Comparison of ENCODE assay signal across 19 cellular contexts in the genomic region with DNA sequence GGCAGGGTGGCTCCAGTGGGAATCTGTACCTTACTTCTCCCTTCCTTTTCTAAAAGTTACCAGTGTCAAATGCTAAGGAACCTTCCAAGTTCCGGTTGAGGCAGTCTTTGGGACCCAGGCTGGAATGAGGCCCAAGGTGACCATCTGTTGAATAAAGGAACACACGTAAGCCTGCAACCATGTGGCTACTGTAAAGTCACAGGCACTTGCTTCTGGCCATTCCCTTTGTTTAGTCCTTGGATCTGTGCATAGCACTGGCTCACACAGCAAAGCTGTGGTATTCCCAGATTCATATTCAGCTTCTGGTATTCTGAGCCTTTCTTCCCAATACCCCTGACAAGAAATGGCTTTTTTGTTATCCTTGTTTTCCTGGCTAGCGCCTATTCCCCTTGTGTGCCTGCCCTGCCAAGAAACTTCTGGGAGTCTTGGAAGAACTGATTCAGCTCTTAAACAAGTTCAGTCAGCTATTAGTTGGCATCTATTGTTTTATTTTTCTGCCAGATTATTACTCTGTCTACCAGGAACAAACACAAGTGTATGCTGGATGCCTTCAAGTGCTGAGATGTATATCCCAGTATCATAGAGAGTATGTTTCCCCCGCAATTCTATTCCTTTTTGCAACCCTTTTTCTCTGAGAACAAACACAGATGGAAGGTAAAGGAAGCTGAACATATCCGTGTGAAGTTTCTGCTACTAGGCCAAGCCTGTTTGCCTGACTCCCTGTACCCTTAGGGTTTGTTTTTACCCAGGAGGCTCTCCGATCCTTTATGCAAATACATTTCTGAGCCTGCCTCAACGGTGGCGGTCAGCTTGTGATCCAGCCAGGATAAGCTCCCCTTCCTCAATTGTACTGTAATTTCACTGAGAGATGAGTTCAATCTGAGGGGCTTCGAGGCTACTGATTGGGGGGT. TPM values are rescaled to one million over a fixed set of nuclear protein-coding genes. Genes with fewer than 3 reads are reported as not detected.
DNase-seq lines count a peak whose midpoint lies in the region; ATAC-seq, FAIRE-seq and TF ChIP-seq lines count a peak whose summit lies in the region.
"Had no signal": no experiment of that assay in that cellular context is flagged by ENCODE, and none has a peak within 500 bp of the region (broad histone marks: within the 10 kb centered on the region; RNA-seq: fewer than 3 reads in every experiment).

No MANE protein-coding gene starts in this region.

- peaks cover 42% of the 10 kb centered on the region for H3K4me1 Mint-ChIP-seq in neural progenitor cell
- H3K4me1 Mint-ChIP-seq: stimulated activated effector memory CD8-positive, alpha-beta T cell treated with anti-CD3 and anti-CD28 coated beads, Interleukin-12 subunit alpha, Interleukin-12 subunit beta, amount 100 ng/mL, for 72 hours had no signal

- H3K36me3 ChIP-seq in K562 (ENCODE audit: control insufficient read depth, insufficient read depth, low read length), result no peaks in the 10 kb centered on the region
- no peaks in the 10 kb centered on the region for H3K36me3 ChIP-seq in neural progenitor cell
- H3K36me3 ChIP-seq: BE2C, heart right ventricle had no signal

- CTCF ChIA-PET in K562 (lab: Yijun Ruan, JAX; ENCODE audit: low intra/inter-chr PET ratio), result no interaction called here

- TSS peak; percentile 100 for BruUV-seq in K562 (replicated peaks; lab: Mats Ljungman, UMichigan)

- no peak for TF ChIP-seq RAD21 in K562 (CRISPR knock-in tag; conservative IDR thresholded peaks at IDR 0.05 in 1 of 2, IDR thresholded peaks at IDR 0.05 in 1 of 2)

- WGBS in K562 (ENCODE audit: insufficient coverage, low coverage, missing lambda C conversion rate), result 0% methylated on average over 9 of the region's 9 CpGs
- 63% methylated on average over 9 of the region's 9 CpGs for WGBS in right cardiac atrium

- H3K27me3 ChIP-seq in K562 (ENCODE audit: control insufficient read depth in 2 of 2, insufficient read depth in 2 of 2, low read length in 2 of 2), result peaks cover 0 to 11% of the 10 kb centered on the region in 2 experiments; a peak in 2 of 5 replicates
- no peaks in the 10 kb centered on the region for H3K27me3 ChIP-seq in right cardiac atrium (ENCODE audit: control insufficient read depth, insufficient read depth)
- H3K27me3 ChIP-seq in neural progenitor cell, result no peaks in the 10 kb centered on the region
- H3K27me3 ChIP-seq: BE2C, heart right ventricle had no signal

- no peaks in the 10 kb centered on the region for H3K9me3 ChIP-seq in K562 (replicated peaks; ENCODE audit: control insufficient read depth, insufficient read depth, low read depth, low read length)
- H3K9me3 ChIP-seq in right cardiac atrium (ENCODE audit: control insufficient read depth, low read length), result no peaks in the 10 kb centered on the region
- no peaks in the 10 kb centered on the region for H3K9me3 ChIP-seq in neural progenitor cell (ENCODE audit: low read depth)
- H3K9me3 ChIP-seq: BE2C, heart right ventricle had no signal

- ATAC-seq in K562 (peak; percentile 86), right cardiac atrium (peak; percentile 39 to 84), sciatic nerve (peak; percentile 81), HG02938 (IDR thresholded peaks at IDR 0.05; ENCODE audit: unreplicated experiment) (no peak)
- ATAC-seq: stimulated activated effector memory CD8-positive, alpha-beta T cell treated with anti-CD3 and anti-CD28 coated beads, Interleukin-12 subunit alpha, Interleukin-12 subunit beta, amount 100 ng/mL, for 72 hours had no signal

- POLR2A ChIA-PET in K562 (lab: Yijun Ruan, JAX), result interaction anchor here (0.6 to 1.2 kb wide), 4 partner anchors 11 to 1193 kb away, joined by 3 to 5 read pairs (median 4); no protein-coding TSS in a partner anchor

- H3K36me3 Mint-ChIP-seq in neural progenitor cell, result no peaks in the 10 kb centered on the region
- H3K36me3 Mint-ChIP-seq: stimulated activated effector memory CD8-positive, alpha-beta T cell treated with anti-CD3 and anti-CD28 coated beads, Interleukin-12 subunit alpha, Interleukin-12 subunit beta, amount 100 ng/mL, for 72 hours had no signal

- H3K4me2 ChIP-seq in K562 (ENCODE audit: insufficient read depth, low read length), result no peak overlapping the region
- H3K4me2 ChIP-seq in neural progenitor cell, result no peak overlapping the region

- no peaks in the 10 kb centered on the region for H3K9me3 Mint-ChIP-seq in neural progenitor cell
- H3K9me3 Mint-ChIP-seq: activated T-cell treated with anti-CD3 and anti-CD28 coated beads, Interleukin-2, amount 50 U/mL, for 24 hours; stimulated activated effector memory CD8-positive, alpha-beta T cell treated with anti-CD3 and anti-CD28 coated beads, Interleukin-12 subunit alpha, Interleukin-12 subunit beta, amount 100 ng/mL, for 72 hours had no signal

- intact Hi-C loops in K562 (cut with micrococcal nuclease) (no loop called here), right cardiac atrium (cut with DNase I) (no loop called here), sciatic nerve (cut with DNase I) (no loop called here)

- H3K9ac ChIP-seq in K562 (ENCODE audit: insufficient read depth in 1 of 2, low read depth in 2 of 2, low read length in 2 of 2), result no peak overlapping the region
- H3K9ac ChIP-seq in neural progenitor cell, result no peak overlapping the region

- no peak for TF ChIP-seq EP300 in K562 (IDR thresholded peaks at IDR 0.05; ENCODE audit: low read length)

- H3K27ac Mint-ChIP-seq in neural progenitor cell, result no peak overlapping the region
- H3K27ac Mint-ChIP-seq: activated T-cell treated with anti-CD3 and anti-CD28 coated beads, Interleukin-2, amount 50 U/mL, for 24 hours; stimulated activated effector memory CD8-positive, alpha-beta T cell treated with anti-CD3 and anti-CD28 coated beads, Interleukin-12 subunit alpha, Interleukin-12 subunit beta, amount 100 ng/mL, for 72 hours had no signal

- FAIRE-seq in GM12892 (lab: Jason Lieb, UNC), result no peak
- peak; percentile 6 for FAIRE-seq in K562 (lab: Jason Lieb, UNC)

- in situ Hi-C loops in K562 (cut with MboI), result no loop called here

- TF ChIP-seq POLR2A in GM12892 (IDR thresholded peaks at IDR 0.05; ENCODE audit: low read depth, low read length) (peak; percentile 53), K562 (conservative IDR thresholded peaks at IDR 0.05) (peak; percentile 98)

- TF ChIP-seq CTCF in K562 (IDR thresholded peaks at IDR 0.05 in 2 of 3, conservative IDR thresholded peaks at IDR 0.05 in 1 of 3; ENCODE audit: insufficient read depth in 2 of 3, low read depth in 1 of 3, low read length in 3 of 3) (no peak), neural progenitor cell (IDR thresholded peaks at IDR 0.05) (no peak)

- H3K9me1 ChIP-seq in K562 (ENCODE audit: control insufficient read depth, insufficient read depth, low read length), result no peaks in the 10 kb centered on the region

- H3K4me3 Mint-ChIP-seq in neural progenitor cell, result no peak overlapping the region
- H3K4me3 Mint-ChIP-seq: activated T-cell treated with anti-CD3 and anti-CD28 coated beads, Interleukin-2, amount 50 U/mL, for 24 hours; stimulated activated effector memory CD8-positive, alpha-beta T cell treated with anti-CD3 and anti-CD28 coated beads, Interleukin-12 subunit alpha, Interleukin-12 subunit beta, amount 100 ng/mL, for 72 hours had no signal

- H3K4me1 ChIP-seq in K562 (replicated peaks in 1 of 2; ENCODE audit: control insufficient read depth in 2 of 2, insufficient read depth in 2 of 2, low read length in 2 of 2), result no peaks in the 10 kb centered on the region; a peak in 1 of 5 replicates
- H3K4me1 ChIP-seq in right cardiac atrium (ENCODE audit: control insufficient read depth, insufficient read depth, low read length), result no peaks in the 10 kb centered on the region
- H3K4me1 ChIP-seq in neural progenitor cell, result peaks cover 8% of the 10 kb centered on the region
- H3K4me1 ChIP-seq: BE2C had no signal

- H2AFZ ChIP-seq in K562 (ENCODE audit: low read depth, low read length), result 0 out of 2 replicates have a peak overlapping the region, but pooled peaks have one; percentile 32
- no peak overlapping the region for H2AFZ ChIP-seq in neural progenitor cell (replicated peaks)

- DNase-seq in GM12892 (ENCODE audit: insufficient read length), result no peak
- DNase-seq in K562 (ENCODE audit: extremely low read depth in 1 of 4, low spot score in 3 of 4), result peak in 2 of 4 experiments; percentile 7 to 40
- DNase-seq in right cardiac atrium, result peak in 1 of 3 donors; percentile 65
- DNase-seq in sciatic nerve (ENCODE audit: low spot score), result no peak
- no peak for DNase-seq in neural progenitor cell (ENCODE audit: low spot score)
- no peak for DNase-seq in NCI-H1694 (lab: John Stamatoyannopoulos, UW)
- DNase-seq in DMS53 treated with DMSO at 0.1 percent for 48 hours (lab: John Stamatoyannopoulos, UW; ENCODE audit: unreplicated experiment), result no peak
- DNase-seq: activated CD4-positive, alpha-beta T cell treated with anti-CD3 and anti-CD28 coated beads for 1 hour; activated T-cell treated with anti-CD3 and anti-CD28 coated beads, Interleukin-2, amount 50 U/mL, for 24 hours; BE2C; effector CD8-positive, alpha-beta T cell; heart right ventricle; KBM-7; NCI-H2107; stimulated activated CD4-positive, alpha-beta T cell treated with anti-CD3 and anti-CD28 coated beads, Interleukin-2, amount 100 ng/mL, for 48 hours had no signal

- H3K27me3 Mint-ChIP-seq in neural progenitor cell (ENCODE audit: insufficient read depth, low read depth), result peaks cover 12% of the 10 kb centered on the region

- H3F3A ChIP-seq in neural progenitor cell (ENCODE audit: low read depth), result no peaks in the 10 kb centered on the region

- H3K4me3 ChIP-seq in K562 (no peak overlapping the region), right cardiac atrium (ENCODE audit: low read length) (no peak overlapping the region), neural progenitor cell (no peak overlapping the region)
- H3K4me3 ChIP-seq: heart right ventricle, lung had no signal

- H3K79me2 ChIP-seq in K562 (ENCODE audit: control insufficient read depth, insufficient read depth, low read length) (no peaks in the 10 kb centered on the region), neural progenitor cell (ENCODE audit: low read depth) (no peaks in the 10 kb centered on the region)

- no peak overlapping the region for H3K27ac ChIP-seq in K562 (ENCODE audit: extremely low read depth, low read depth, low read length)
- no peak overlapping the region for H3K27ac ChIP-seq in right cardiac atrium (ENCODE audit: low read length)
- H3K27ac ChIP-seq in neural progenitor cell, result no peak overlapping the region
- H3K27ac ChIP-seq: heart right ventricle had no signal

- no peaks in the 10 kb centered on the region for H4K20me1 ChIP-seq in K562 (replicated peaks; ENCODE audit: control insufficient read depth, insufficient read depth, low read length)
- no peaks in the 10 kb centered on the region for H4K20me1 ChIP-seq in neural progenitor cell (ENCODE audit: low read depth)

RNA-seq across cellular contexts. Expression of gene TMEM238L, which starts 13.2 kb away (rescaled TPM):
- polyA plus RNA-seq in GM12892 (2012; ENCODE audit: missing spikeins), result not detected
- total RNA-seq in K562 (2011; cell fraction: chromatin; rRNA removed; ENCODE audit: low replicate concordance), result not detected in 2 replicates
- total RNA-seq in K562 (2011; cell fraction: nucleolus; rRNA removed), result not detected in 2 replicates
- not detected in 2 replicates for total RNA-seq in K562 (2011; cell fraction: nucleoplasm; rRNA removed)
- total RNA-seq in K562 (2014; rRNA removed) (not detected in 2 replicates), K562 (2014; rRNA removed; fragmentation: Illumina TruSeq; extraction: Trizol) (not detected in 2 replicates), K562 (2015; rRNA removed; fragmentation: Illumina TruSeq; extraction: Trizol) (not detected in 2 replicates), K562 (2021) (not detected in 2 replicates), right cardiac atrium (not detected), sciatic nerve (not detected), neural progenitor cell (ENCODE audit: low replicate concordance) (not detected in 2 replicates)
- polyA plus RNA-seq in K562 (2011; rRNA removed) (not detected in 2 replicates), K562 (2014; fragmentation: Illumina TruSeq; extraction: Trizol) (not detected in 2 replicates), K562 (2014; fragmentation: Nextera tagmentation; extraction: Ambion mirVana) (not detected), K562 (2014; rRNA removed) (not detected in 2 replicates), right cardiac atrium (not detected)
- polyA plus RNA-seq in K562 (2011; cell fraction: cytosol; rRNA removed), result not detected in 2 replicates
- not detected in 2 replicates for polyA plus RNA-seq in K562 (2011; cell fraction: nucleus; rRNA removed)
- polyA plus RNA-seq in K562 (2012), result not detected in 2 replicates
- polyA minus RNA-seq in K562 (2011; rRNA and poly(A)+ RNA removed), result not detected in 2 replicates
- polyA minus RNA-seq in K562 (2011; cell fraction: cytosol; rRNA and poly(A)+ RNA removed), result not detected in 2 replicates
- polyA minus RNA-seq in K562 (2011; cell fraction: nucleus; rRNA and poly(A)+ RNA removed), result not detected in 2 replicates
- total RNA-seq: heart right ventricle, lung, posterior vena cava had no signal
- polyA plus RNA-seq: heart right ventricle had no signal

RNA-seq across cellular contexts. Expression of gene PIRT, which starts 47.1 kb away (rescaled TPM):
- polyA plus RNA-seq in GM12892 (2012; ENCODE audit: missing spikeins), result not detected
- not detected in 2 replicates for total RNA-seq in K562 (2011; cell fraction: chromatin; rRNA removed; ENCODE audit: low replicate concordance)
- total RNA-seq in K562 (2011; cell fraction: nucleolus; rRNA removed), result not detected in 2 replicates
- not detected in 2 replicates for total RNA-seq in K562 (2011; cell fraction: nucleoplasm; rRNA removed)
- total RNA-seq in K562 (2014; rRNA removed), result not detected in 2 replicates
- not detected in 2 replicates for total RNA-seq in K562 (2014; rRNA removed; fragmentation: Illumina TruSeq; extraction: Trizol)
- total RNA-seq in K562 (2015; rRNA removed; fragmentation: Illumina TruSeq; extraction: Trizol), result not detected in 2 replicates
- not detected in 2 replicates for total RNA-seq in K562 (2021)
- polyA plus RNA-seq in K562 (2011; rRNA removed), result not detected in 2 replicates
- polyA plus RNA-seq in K562 (2011; cell fraction: cytosol; rRNA removed), result not detected in 2 replicates
- polyA plus RNA-seq in K562 (2011; cell fraction: nucleus; rRNA removed), result not detected in 2 replicates
- not detected in 2 replicates for polyA plus RNA-seq in K562 (2012)
- polyA plus RNA-seq in K562 (2014; fragmentation: Illumina TruSeq; extraction: Trizol), result not detected in 2 replicates
- not detected for polyA plus RNA-seq in K562 (2014; fragmentation: Nextera tagmentation; extraction: Ambion mirVana)
- polyA plus RNA-seq in K562 (2014; rRNA removed), result not detected in 2 replicates
- polyA minus RNA-seq in K562 (2011; rRNA and poly(A)+ RNA removed), result not detected in 2 replicates
- not detected in 2 replicates for polyA minus RNA-seq in K562 (2011; cell fraction: cytosol; rRNA and poly(A)+ RNA removed)
- polyA minus RNA-seq in K562 (2011; cell fraction: nucleus; rRNA and poly(A)+ RNA removed), result not detected in 2 replicates
- total RNA-seq in right cardiac atrium, result under 1 TPM in 1 of 4 donors, not detected in 3; 0.11 TPM
- 0.02 TPM for polyA plus RNA-seq in right cardiac atrium
- total RNA-seq in sciatic nerve, result not detected
- not detected in 2 replicates for total RNA-seq in neural progenitor cell (ENCODE audit: low replicate concordance)
- total RNA-seq: heart right ventricle, posterior vena cava had no signal
- polyA plus RNA-seq: heart right ventricle, lung had no signal
